22 cellular contexts compared by ENCODE assay signal in the genomic region with DNA sequence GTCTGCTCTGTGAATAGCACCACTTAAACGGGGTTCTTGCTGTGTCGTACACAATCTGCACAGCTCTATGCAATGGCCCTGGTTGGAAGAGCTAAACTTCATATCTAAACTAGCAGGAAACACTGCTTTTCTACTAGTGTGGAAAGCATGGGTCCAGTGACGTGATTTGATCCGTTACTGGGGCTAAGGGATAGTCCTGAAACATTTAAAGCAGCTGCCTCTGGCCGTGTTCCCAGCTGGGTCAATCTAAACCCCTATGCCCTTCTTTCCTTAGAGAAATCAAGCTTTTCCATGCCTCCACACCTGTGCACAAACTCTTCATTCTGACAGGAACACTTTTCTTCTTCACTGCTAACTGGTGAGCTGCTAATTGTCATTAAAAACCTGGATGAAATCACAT. TPM values are rescaled to one million over a fixed set of nuclear protein-coding genes. Genes with fewer than 3 reads are reported as not detected.
DNase-seq lines count a peak whose midpoint lies in the region; ATAC-seq and TF ChIP-seq lines count a peak whose summit lies in the region.
"Had no signal": no experiment of that assay in that cellular context is flagged by ENCODE, and none has a peak within 500 bp of the region (broad histone marks: within the 10 kb centered on the region; RNA-seq: fewer than 3 reads in every experiment).

No MANE protein-coding gene starts in this region.

- H3K9me3 ChIP-seq in sigmoid colon: no peaks in the 10 kb centered on the region
- H3K9me3 ChIP-seq: lower lobe of right lung had no signal

- TF ChIP-seq EP300 in sigmoid colon (IDR thresholded peaks at IDR 0.05): no peak

- intact Hi-C loops in sigmoid colon (cut with DNase I): loop anchor here (2.0 to 5.0 kb wide), 3 partner anchors 37 to 364 kb away; no protein-coding TSS in a partner anchor

- no peak overlapping the region for H3K4me3 ChIP-seq in sigmoid colon
- H3K4me3 ChIP-seq: lower lobe of right lung had no signal

- TF ChIP-seq CTCF in sigmoid colon (IDR thresholded peaks at IDR 0.05): no peak
- TF ChIP-seq CTCF in GM10266 (IDR thresholded peaks at IDR 0.05; ENCODE audit: control insufficient read depth, insufficient read depth, low read depth, missing control alignments): no peak

- H3K36me3 ChIP-seq in sigmoid colon: no peaks in the 10 kb centered on the region
- H3K36me3 ChIP-seq: lower lobe of right lung had no signal

- H3K27me3 ChIP-seq in sigmoid colon: no peaks in the 10 kb centered on the region

- H3K4me1 ChIP-seq in sigmoid colon: peaks cover 0 to 72% (median 60%) of the 10 kb centered on the region in 4 donors

- TF ChIP-seq POLR2A in sigmoid colon (IDR thresholded peaks at IDR 0.05): no peak

- peak overlapping the region; percentile 62 to 93 (median 88) for H3K27ac ChIP-seq in sigmoid colon
- H3K27ac ChIP-seq: lower lobe of right lung had no signal

- DNase-seq in DMS79 treated with DMSO at 0.1 percent for 48 hours (lab: John Stamatoyannopoulos, UW) (peak; percentile 67), NCI-H345 treated with DMSO at 0.1 percent for 48 hours (lab: John Stamatoyannopoulos, UW; ENCODE audit: unreplicated experiment) (peak; percentile 33), fibroblast of peridontal ligament (ENCODE audit: extremely low read depth) (peak; percentile 27), sigmoid colon (peak; percentile 64), GM10266 (ENCODE audit: extremely low spot score) (no peak), putamen (ENCODE audit: low spot score) (no peak)
- DNase-seq: activated CD4-positive, alpha-beta memory T cell treated with anti-CD3 and anti-CD28 coated beads for 36 hours; activated gamma-delta T cell treated with Interleukin-2 at 50 U/mL for 16 hours; activated T-cell treated with anti-CD3 and anti-CD28 coated beads for 4 hours; CD8-positive, alpha-beta T cell; DND-41; effector CD4-positive, alpha-beta T cell; head of caudate nucleus; immature natural killer cell; lower lobe of right lung; naive B cell; small intestine; stimulated activated CD4-positive, alpha-beta T cell treated with anti-CD3 and anti-CD28 coated beads, Interleukin-4, amount 100 ng/mL, for 24 hours; substantia nigra; T-helper 17 cell had no signal

- ATAC-seq in GM21381 (IDR thresholded peaks at IDR 0.05; ENCODE audit: unreplicated experiment): no peak
- ATAC-seq: CD8-positive, alpha-beta T cell; lower lobe of right lung; T-helper 17 cell had no signal

- WGBS in sigmoid colon, 2 donors: 25 to 54% methylated on average over 5 of the region's 5 CpGs

RNA-seq across cellular contexts. Expression of gene IGFBP5, which starts 5.4 kb away (rescaled TPM):
- total RNA-seq in sigmoid colon: 100 to 1,000 TPM; 254 to 773 (median 488) TPM
- 100 to 1,000 TPM in 1 of 3 donors, 10 to 100 TPM in 2; 13.6 to 131 (median 36.0) TPM for polyA plus RNA-seq in sigmoid colon
- total RNA-seq: activated CD4-positive, alpha-beta memory T cell treated with anti-CD3 and anti-CD28 coated beads for 36 hours; CD8-positive, alpha-beta T cell; MCF 10A; T-helper 17 cell had no signal
- polyA plus RNA-seq: immature natural killer cell had no signal

Comparison
In these comparisons a context has a peak if more than half of its experiments do, and no peak if none do; other contexts are left out.
1. DNase-seq: peak in DMS79 treated with DMSO at 0.1 percent for 48 hours (single experiment), NCI-H345 treated with DMSO at 0.1 percent for 48 hours (single experiment), fibroblast of peridontal ligament (single experiment) and sigmoid colon (single experiment); none in GM10266 (single experiment) and putamen (single experiment).